32 cellular contexts compared by ENCODE assay signal in the genomic region with DNA sequence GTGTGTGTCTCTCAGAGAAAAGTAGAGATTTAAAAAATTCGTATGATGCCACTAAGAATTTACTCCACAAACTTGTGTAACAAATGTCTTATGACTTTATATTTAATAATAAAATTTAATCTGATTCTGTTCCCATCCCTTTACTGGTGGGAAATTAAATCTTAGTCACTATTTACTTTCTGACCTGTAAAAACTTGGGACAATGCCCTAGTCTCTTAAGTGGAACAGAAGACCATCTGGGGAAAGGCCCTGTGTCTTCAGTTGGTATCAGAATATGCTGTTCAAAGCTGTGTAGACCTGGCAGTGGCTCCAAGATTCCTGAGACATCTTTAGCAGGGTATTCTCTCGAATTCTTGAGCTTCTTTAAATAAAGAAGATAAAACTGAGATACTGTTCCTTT.
"Had no signal": no experiment of that assay in that cellular context is flagged by ENCODE, and none has a peak within 500 bp of the region (broad histone marks: within the 10 kb centered on the region; RNA-seq: fewer than 3 reads in every experiment).

No MANE protein-coding gene starts in this region.

- H3K4me3 ChIP-seq: adrenal gland, ascending aorta, body of pancreas, breast epithelium, cardiac muscle cell had no signal

- H3K27me3 ChIP-seq: adrenal gland, ascending aorta, body of pancreas, cardiac muscle cell had no signal

- H3K36me3 ChIP-seq: adrenal gland, ascending aorta, brain microvascular endothelial cell, breast epithelium, cardiac muscle cell had no signal

- H3K9me3 ChIP-seq: adrenal gland, ascending aorta, body of pancreas, breast epithelium had no signal

- DNase-seq: activated effector memory CD4-positive, alpha-beta T cell treated with anti-CD3 and anti-CD28 coated beads, Interleukin-2, amount 50 U/mL, for 16 hours; activated effector memory CD4-positive, alpha-beta T cell treated with Interleukin-2 at 50 U/mL for 16 hours; activated gamma-delta T cell; activated gamma-delta T cell treated with Interleukin-2 at 50 U/mL for 16 hours; activated naive CD4-positive, alpha-beta T cell; activated naive CD4-positive, alpha-beta T cell treated with anti-CD3 and anti-CD28 coated beads for 36 hours; activated naive CD4-positive, alpha-beta T cell treated with anti-CD3 and anti-CD28 coated beads, Interleukin-2, amount 10 ng/mL, durations not matched to agents 7 days and 5 days; activated naive CD4-positive, alpha-beta T cell treated with anti-CD3 and anti-CD28 coated beads, Interleukin-2, amount 50 U/mL, for 16 hours; activated naive CD4-positive, alpha-beta T cell treated with Interleukin-2 at 50 U/mL for 16 hours; activated naive CD8-positive, alpha-beta T cell treated with anti-CD3 and anti-CD28 coated beads for 36 hours; activated naive CD8-positive, alpha-beta T cell treated with anti-CD3 and anti-CD28 coated beads, Interleukin-2, amount 10 ng/mL, durations not matched to agents 7 days and 5 days; activated naive CD8-positive, alpha-beta T cell treated with anti-CD3 and anti-CD28 coated beads, Interleukin-2, amount 50 U/mL, for 24 hours; activated T-cell treated with anti-CD3 and anti-CD28 coated beads, Interleukin-2, amount 50 U/mL, for 1 hour; activated T-cell treated with anti-CD3 and anti-CD28 coated beads, Interleukin-2, amount 50 U/mL, for 24 hours; activated T-cell treated with anti-CD3 and anti-CD28 coated beads, Interleukin-2, amount 50 U/mL, for 4 hours; activated T-cell treated with anti-CD3 and anti-CD28 coated beads, Interleukin-2, amount 50 U/mL, for 48 hours; activated T-cell treated with anti-CD3 and anti-CD28 coated beads, Interleukin-2, amount 50 U/mL, for 72 hours; adrenal gland; amniotic stem cell; amygdala; anterior cingulate cortex; aorta; body of pancreas; brain microvascular endothelial cell; caudate nucleus; central memory CD4-positive, alpha-beta T cell; cerebellar nuclear complex had no signal

- ATAC-seq: activated naive CD4-positive, alpha-beta T cell treated with anti-CD3 and anti-CD28 coated beads, Interleukin-2, amount 50 U/mL, for 72 hours; activated naive CD8-positive, alpha-beta T cell treated with anti-CD3 and anti-CD28 coated beads, Interleukin-2, amount 50 U/mL, for 24 hours; activated T-cell treated with anti-CD3 and anti-CD28 coated beads, Interleukin-2, amount 50 U/mL, for 4 hours; activated T-cell treated with anti-CD3 and anti-CD28 coated beads, Interleukin-2, amount 50 U/mL, for 72 hours; activated T-helper 17 cell treated with anti-CD3 and anti-CD28 coated beads, Interleukin-2, amount 50 U/mL, for 72 hours; body of pancreas had no signal

- H3K4me1 ChIP-seq: breast epithelium had no signal

- H3K27ac ChIP-seq: adrenal gland, ascending aorta, body of pancreas, brain microvascular endothelial cell, breast epithelium, cardiac muscle cell had no signal
